27 cellular contexts compared by ENCODE assay signal in the genomic region with DNA sequence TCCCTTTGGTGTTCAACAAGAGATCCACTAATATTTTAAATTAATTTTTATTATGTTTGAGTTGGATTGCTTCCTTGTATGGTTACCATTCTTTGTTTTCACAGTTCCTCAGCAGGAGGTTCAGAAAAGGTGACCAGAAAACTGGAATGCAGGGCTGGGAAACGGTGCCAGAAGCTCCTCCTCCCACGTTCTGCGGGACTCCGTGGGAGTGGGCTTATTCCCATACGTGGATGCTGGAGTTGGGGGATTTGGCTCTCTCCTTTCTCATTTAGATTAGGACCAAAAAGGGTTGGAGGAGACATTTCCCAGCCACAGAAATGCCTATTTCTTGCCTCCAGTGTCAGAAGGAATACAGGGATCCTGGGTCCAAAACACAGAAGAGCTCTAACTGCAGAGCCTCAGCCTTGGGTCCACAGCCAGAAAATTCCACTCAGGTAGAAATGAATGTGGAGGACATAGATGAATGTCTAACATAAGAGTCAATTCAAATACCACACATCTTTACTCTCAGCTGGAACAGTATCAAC. TPM values are rescaled to one million over a fixed set of nuclear protein-coding genes. Genes with fewer than 3 reads are reported as not detected.
DNase-seq lines count a peak whose midpoint lies in the region; ATAC-seq and TF ChIP-seq lines count a peak whose summit lies in the region.
"Had no signal": no experiment of that assay in that cellular context is flagged by ENCODE, and none has a peak within 500 bp of the region (broad histone marks: within the 10 kb centered on the region; RNA-seq: fewer than 3 reads in every experiment).

No MANE protein-coding gene starts in this region.

- TF ChIP-seq CTCF in right atrium auricular region (IDR thresholded peaks at IDR 0.05) (no peak), esophagus muscularis mucosa (IDR thresholded peaks at IDR 0.05) (no peak), nephron progenitor cell (IDR thresholded peaks at IDR 0.05) (no peak), vagina (IDR thresholded peaks at IDR 0.05) (no peak)

- no peak for TF ChIP-seq POLR2A in esophagus muscularis mucosa (IDR thresholded peaks at IDR 0.05; ENCODE audit: low read depth)
- no peak for TF ChIP-seq POLR2A in vagina (IDR thresholded peaks at IDR 0.05)

- H3K4me1 ChIP-seq in right atrium auricular region (peaks cover 0 to 100% of the 10 kb centered on the region in 2 donors), esophagus muscularis mucosa (peaks cover 95 to 100% (median 98%) of the 10 kb centered on the region in 4 donors), vagina (peaks cover 20% of the 10 kb centered on the region)
- H3K4me1 ChIP-seq: A549 had no signal

- H3K27ac ChIP-seq in right atrium auricular region (peak overlapping the region; percentile 82 to 92), esophagus muscularis mucosa (replicated peaks in 1 of 4) (peak overlapping the region; percentile 91 to 97 (median 96)), vagina (peak overlapping the region; percentile 11)
- H3K27ac ChIP-seq: A549, psoas muscle, SK-N-MC had no signal

- H3K27me3 ChIP-seq in right atrium auricular region, result no peaks in the 10 kb centered on the region
- no peaks in the 10 kb centered on the region for H3K27me3 ChIP-seq in esophagus muscularis mucosa
- H3K27me3 ChIP-seq in vagina, result no peaks in the 10 kb centered on the region
- H3K27me3 ChIP-seq: upper lobe of left lung had no signal

- no peak for TF ChIP-seq EP300 in esophagus muscularis mucosa (IDR thresholded peaks at IDR 0.05)

- no peaks in the 10 kb centered on the region for H3K9me3 ChIP-seq in right atrium auricular region
- no peaks in the 10 kb centered on the region for H3K9me3 ChIP-seq in esophagus muscularis mucosa
- no peaks in the 10 kb centered on the region for H3K9me3 ChIP-seq in vagina
- H3K9me3 ChIP-seq: A549, Caco-2, psoas muscle, upper lobe of left lung had no signal

- no peak for DNase-seq in right atrium auricular region (ENCODE audit: low spot score)
- DNase-seq in Right ventricle myocardium superior, result no peak
- no peak for DNase-seq in esophagus muscularis mucosa (ENCODE audit: extremely low spot score)
- DNase-seq in nephron progenitor cell, result peak; percentile 12
- DNase-seq in vagina (ENCODE audit: extremely low spot score in 2 of 2), result no peak
- no peak for DNase-seq in DMS 273 (lab: John Stamatoyannopoulos, UW; ENCODE audit: unreplicated experiment)
- no peak for DNase-seq in RPMI8226
- DNase-seq: activated CD4-positive, alpha-beta T cell treated with anti-CD3 and anti-CD28 coated beads, Interleukin-2, amount 10 ng/mL, durations not matched to agents 24 days and 14 days; activated CD8-positive, alpha-beta memory T cell treated with anti-CD3 and anti-CD28 coated beads, Interleukin-2, amount 10 ng/mL, durations not matched to agents 7 days and 5 days; activated naive CD4-positive, alpha-beta T cell treated with anti-CD3 and anti-CD28 coated beads, Interleukin-2, amount 50 U/mL, for 16 hours; Caco-2; DND-41; endodermal cell; GOT3; IMR-90; left colon; NCI-H1417 treated with DMSO at 0.1 percent for 48 hours; NCI-H2107; psoas muscle; stimulated activated CD4-positive, alpha-beta T cell treated with anti-CD3 and anti-CD28 coated beads, Interleukin-4, amount 100 ng/mL, for 1 hour; stimulated activated naive CD4-positive, alpha-beta T cell; T-helper 2 cell; upper lobe of left lung had no signal

- WGBS in esophagus muscularis mucosa, result 44% methylated on average over 5 of the region's 5 CpGs

- H3K27me3 Mint-ChIP-seq in nephron progenitor cell (ENCODE audit: low read depth, poor library complexity), result no peaks in the 10 kb centered on the region

- H3K36me3 ChIP-seq in right atrium auricular region, result peaks cover 11% of the 10 kb centered on the region
- H3K36me3 ChIP-seq in esophagus muscularis mucosa, result peaks cover 0 to 6% (median 3%) of the 10 kb centered on the region in 4 donors
- H3K36me3 ChIP-seq in vagina, result no peaks in the 10 kb centered on the region
- H3K36me3 ChIP-seq: upper lobe of left lung had no signal

- peaks cover 79% of the 10 kb centered on the region for H3K4me1 Mint-ChIP-seq in nephron progenitor cell
- H3K4me1 Mint-ChIP-seq: activated CD4-positive, alpha-beta T cell treated with anti-CD3 and anti-CD28 coated beads, Interleukin-2, amount 10 ng/mL, durations not matched to agents 24 days and 14 days; activated CD8-positive, alpha-beta memory T cell treated with anti-CD3 and anti-CD28 coated beads, Interleukin-2, amount 10 ng/mL, durations not matched to agents 7 days and 5 days had no signal

- H3K36me3 Mint-ChIP-seq in nephron progenitor cell (ENCODE audit: low read depth), result no peaks in the 10 kb centered on the region
- H3K36me3 Mint-ChIP-seq: activated CD8-positive, alpha-beta memory T cell treated with anti-CD3 and anti-CD28 coated beads, Interleukin-2, amount 10 ng/mL, durations not matched to agents 7 days and 5 days had no signal

- no peak overlapping the region for H3K4me3 Mint-ChIP-seq in nephron progenitor cell
- H3K4me3 Mint-ChIP-seq: activated CD4-positive, alpha-beta T cell treated with anti-CD3 and anti-CD28 coated beads, Interleukin-2, amount 10 ng/mL, durations not matched to agents 24 days and 14 days; activated CD8-positive, alpha-beta memory T cell treated with anti-CD3 and anti-CD28 coated beads, Interleukin-2, amount 10 ng/mL, durations not matched to agents 7 days and 5 days; activated T-helper 1 cell treated with anti-CD3 and anti-CD28 coated beads, Interleukin-12 subunit alpha, Interleukin-12 subunit beta, Interleukin-2, Interleukin-4 antibody, amounts not matched to agents 30 ng/mL and 10 ng/mL and 1 ng/mL, durations not matched to agents 14 hours and 24 hours and 36 hours; endodermal cell had no signal

- H3K27ac Mint-ChIP-seq in nephron progenitor cell, result no peak overlapping the region
- H3K27ac Mint-ChIP-seq: activated CD4-positive, alpha-beta T cell treated with anti-CD3 and anti-CD28 coated beads, Interleukin-2, amount 10 ng/mL, durations not matched to agents 24 days and 14 days; activated CD8-positive, alpha-beta memory T cell treated with anti-CD3 and anti-CD28 coated beads, Interleukin-2, amount 10 ng/mL, durations not matched to agents 7 days and 5 days; activated T-helper 1 cell treated with anti-CD3 and anti-CD28 coated beads, Interleukin-12 subunit alpha, Interleukin-12 subunit beta, Interleukin-2, Interleukin-4 antibody, amounts not matched to agents 30 ng/mL and 10 ng/mL and 1 ng/mL, durations not matched to agents 14 hours and 24 hours and 36 hours; endodermal cell had no signal

- intact Hi-C loops in Right ventricle myocardium superior (cut with DNase I) (no loop called here), esophagus muscularis mucosa (cut with DNase I) (no loop called here), vagina (cut with DNase I) (no loop called here)

- ATAC-seq in Right ventricle myocardium superior (ENCODE audit: poor library complexity) (no peak), HG03045 (IDR thresholded peaks at IDR 0.05; ENCODE audit: unreplicated experiment) (no peak)
- ATAC-seq: A549; activated CD8-positive, alpha-beta memory T cell treated with anti-CD3 and anti-CD28 coated beads, Interleukin-2, amount 10 ng/mL, durations not matched to agents 7 days and 5 days; left colon; psoas muscle had no signal

- H3K4me3 ChIP-seq in right atrium auricular region (no peak overlapping the region), esophagus muscularis mucosa (peak overlapping the region in 2 of 4 donors; percentile 8 to 12), vagina (no peak overlapping the region)
- H3K4me3 ChIP-seq: A549, psoas muscle, SK-N-MC had no signal

- H3K9me3 Mint-ChIP-seq in nephron progenitor cell, result no peaks in the 10 kb centered on the region
- H3K9me3 Mint-ChIP-seq: activated CD4-positive, alpha-beta T cell treated with anti-CD3 and anti-CD28 coated beads, Interleukin-2, amount 10 ng/mL, durations not matched to agents 24 days and 14 days; activated T-helper 1 cell treated with anti-CD3 and anti-CD28 coated beads, Interleukin-12 subunit alpha, Interleukin-12 subunit beta, Interleukin-2, Interleukin-4 antibody, amounts not matched to agents 30 ng/mL and 10 ng/mL and 1 ng/mL, durations not matched to agents 14 hours and 24 hours and 36 hours; endodermal cell had no signal

RNA-seq across cellular contexts. Expression of a gene that starts 56.0 kb away (rescaled TPM):
- 100 to 1,000 TPM; 742 to 815 TPM for total RNA-seq in right atrium auricular region
- total RNA-seq in Right ventricle myocardium superior, result 697 TPM
- total RNA-seq in esophagus muscularis mucosa, result 1,000 to 10,000 TPM; 1,569 to 2,231 (median 1,854) TPM
- total RNA-seq in vagina, result 116 TPM

Comparison
In these comparisons a context has a peak if more than half of its experiments do, and no peak if none do; other contexts are left out.
1. H3K27ac ChIP-seq: peak in every context shown above with its lines; median percentile 96 in esophagus muscularis mucosa; 87 in right atrium auricular region; 11 in vagina.